Comparison of ENCODE assay signal across 16 cellular contexts in the genomic region with DNA sequence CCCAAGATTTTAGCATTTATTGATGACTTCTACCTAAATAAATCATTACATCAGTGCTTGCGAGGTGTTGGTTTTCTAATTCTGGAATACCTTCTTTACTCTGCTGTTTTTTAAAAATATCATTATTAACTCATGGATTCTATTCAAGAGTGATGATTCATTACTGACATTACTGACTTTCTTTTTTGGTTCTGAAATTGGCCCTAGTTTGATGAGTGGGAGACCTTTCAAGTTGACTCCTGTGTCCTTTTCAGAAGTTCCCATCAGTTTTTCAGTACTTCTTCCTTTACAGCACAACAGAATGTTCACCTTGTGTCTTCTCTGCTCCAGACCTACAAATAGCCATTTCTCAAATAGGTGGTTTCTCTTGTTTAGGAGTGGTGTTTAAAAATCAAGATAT.
DNase-seq lines count a peak whose midpoint lies in the region; ATAC-seq lines count a peak whose summit lies in the region.
"Had no signal": no experiment of that assay in that cellular context is flagged by ENCODE, and none has a peak within 500 bp of the region (broad histone marks: within the 10 kb centered on the region; RNA-seq: fewer than 3 reads in every experiment).

No MANE protein-coding gene starts in this region.

- DNase-seq in activated T-cell treated with anti-CD3 and anti-CD28 coated beads, Interleukin-2, amount 50 U/mL, for 4 hours: no peak
- no peak for DNase-seq in activated T-cell treated with anti-CD3 and anti-CD28 coated beads, Interleukin-2, amount 50 U/mL, for 48 hours
- no peak for DNase-seq in stimulated activated effector memory CD8-positive, alpha-beta T cell treated with anti-CD3 and anti-CD28 coated beads, Interleukin-12 subunit alpha, Interleukin-12 subunit beta, amount 100 ng/mL, for 72 hours (ENCODE audit: low spot score in 2 of 2)
- DNase-seq in retina: no peak
- no peak for DNase-seq in stimulated activated CD4-positive, alpha-beta T cell treated with anti-CD3 and anti-CD28 coated beads, Interleukin-2, amount 100 ng/mL, for 24 hours
- no peak for DNase-seq in sciatic nerve (ENCODE audit: low spot score)
- DNase-seq: activated CD4-positive, alpha-beta T cell treated with anti-CD3 and anti-CD28 coated beads for 1 hour; aorta; CD8-positive, alpha-beta T cell; immature natural killer cell; NCI-H1436 treated with DMSO at 0.1 percent for 48 hours; NCI-H226; nephron progenitor cell; NK-92 treated with Interleukin-12 subunit alpha and Interleukin-12 subunit beta, amount 100 ng/mL, for 24 hours had no signal

- intact Hi-C loops in sciatic nerve (cut with DNase I): no loop called here

- peak; percentile 83 to 88 for ATAC-seq in activated T-cell treated with anti-CD3 and anti-CD28 coated beads, Interleukin-2, amount 50 U/mL, for 4 hours
- peak; percentile 82 for ATAC-seq in GM21529 (IDR thresholded peaks at IDR 0.05; ENCODE audit: unreplicated experiment)
- peak; percentile 60 for ATAC-seq in HG03280 (IDR thresholded peaks at IDR 0.05; ENCODE audit: unreplicated experiment)
- ATAC-seq in stimulated activated effector memory CD8-positive, alpha-beta T cell treated with anti-CD3 and anti-CD28 coated beads, Interleukin-12 subunit alpha, Interleukin-12 subunit beta, amount 100 ng/mL, for 72 hours: peak; percentile 49
- no peak for ATAC-seq in sciatic nerve
- ATAC-seq: CD8-positive, alpha-beta T cell had no signal

- peaks cover 4% of the 10 kb centered on the region for H3K36me3 Mint-ChIP-seq in activated T-cell treated with anti-CD3 and anti-CD28 coated beads, Interleukin-2, amount 50 U/mL, for 4 hours (ENCODE audit: insufficient read depth)
- no peaks in the 10 kb centered on the region for H3K36me3 Mint-ChIP-seq in stimulated activated effector memory CD8-positive, alpha-beta T cell treated with anti-CD3 and anti-CD28 coated beads, Interleukin-12 subunit alpha, Interleukin-12 subunit beta, amount 100 ng/mL, for 72 hours
- H3K36me3 Mint-ChIP-seq: immature natural killer cell had no signal

- no peaks in the 10 kb centered on the region for H3K27me3 Mint-ChIP-seq in activated T-cell treated with anti-CD3 and anti-CD28 coated beads, Interleukin-2, amount 50 U/mL, for 4 hours (ENCODE audit: low read depth)

- no peak overlapping the region for H3K27ac Mint-ChIP-seq in stimulated activated effector memory CD8-positive, alpha-beta T cell treated with anti-CD3 and anti-CD28 coated beads, Interleukin-12 subunit alpha, Interleukin-12 subunit beta, amount 100 ng/mL, for 72 hours
- H3K27ac Mint-ChIP-seq: CD8-positive, alpha-beta T cell; immature natural killer cell; nephron progenitor cell had no signal

- no peaks in the 10 kb centered on the region for H3K9me3 Mint-ChIP-seq in activated T-cell treated with anti-CD3 and anti-CD28 coated beads, Interleukin-2, amount 50 U/mL, for 4 hours
- H3K9me3 Mint-ChIP-seq in stimulated activated effector memory CD8-positive, alpha-beta T cell treated with anti-CD3 and anti-CD28 coated beads, Interleukin-12 subunit alpha, Interleukin-12 subunit beta, amount 100 ng/mL, for 72 hours: no peaks in the 10 kb centered on the region
- H3K9me3 Mint-ChIP-seq: immature natural killer cell, nephron progenitor cell had no signal

- no peak overlapping the region for H3K4me3 Mint-ChIP-seq in activated T-cell treated with anti-CD3 and anti-CD28 coated beads, Interleukin-2, amount 50 U/mL, for 4 hours
- no peak overlapping the region for H3K4me3 Mint-ChIP-seq in stimulated activated effector memory CD8-positive, alpha-beta T cell treated with anti-CD3 and anti-CD28 coated beads, Interleukin-12 subunit alpha, Interleukin-12 subunit beta, amount 100 ng/mL, for 72 hours
- H3K4me3 Mint-ChIP-seq: CD8-positive, alpha-beta T cell; immature natural killer cell; nephron progenitor cell had no signal

- H3K4me1 Mint-ChIP-seq in activated T-cell treated with anti-CD3 and anti-CD28 coated beads, Interleukin-2, amount 50 U/mL, for 4 hours (ENCODE audit: low read depth): peaks cover 36% of the 10 kb centered on the region
- no peaks in the 10 kb centered on the region for H3K4me1 Mint-ChIP-seq in stimulated activated effector memory CD8-positive, alpha-beta T cell treated with anti-CD3 and anti-CD28 coated beads, Interleukin-12 subunit alpha, Interleukin-12 subunit beta, amount 100 ng/mL, for 72 hours
